14 cellular contexts compared by ENCODE assay signal in genomic region chr22:33380789-33381530, GRCh38.
DNase-seq lines count a peak whose midpoint lies in the region; ATAC-seq, FAIRE-seq and TF ChIP-seq lines count a peak whose summit lies in the region.
"Had no signal": no experiment of that assay in that cellular context is flagged by ENCODE, and none has a peak within 500 bp of the region (broad histone marks: within the 10 kb centered on the region; RNA-seq: fewer than 3 reads in every experiment).

No MANE protein-coding gene starts in this region.

- no peaks in the 10 kb centered on the region for H3K36me3 ChIP-seq in osteoblast (ENCODE audit: insufficient read depth, low read length)

- peaks cover 10% of the 10 kb centered on the region for H3K4me1 ChIP-seq in osteoblast (ENCODE audit: insufficient read depth, low read length)

- peak overlapping the region; percentile 14 for H3K4me2 ChIP-seq in osteoblast (ENCODE audit: insufficient read depth, low read length)

- no peak overlapping the region for H3K4me3 ChIP-seq in osteoblast (ENCODE audit: insufficient read depth, low read length)

- no peak for TF ChIP-seq CTCF in osteoblast (IDR thresholded peaks at IDR 0.05; ENCODE audit: extremely low read depth, low read depth, low read length)

- H3K27me3 ChIP-seq in osteoblast (ENCODE audit: insufficient read depth, low read length), result no peaks in the 10 kb centered on the region

- DNase-seq in Daoy (ENCODE audit: low read depth) (peak; percentile 76), NCI-H460 (ENCODE audit: extremely low read depth, low read depth) (peak; percentile 13), osteoblast (ENCODE audit: insufficient read length, low spot score, missing footprints) (peak; percentile 54), SIG-M5 treated with dmso at 0.1 percent for 504 hours (lab: John Stamatoyannopoulos, UW; ENCODE audit: unreplicated experiment) (no peak), GM12891 (ENCODE audit: insufficient read length, low spot score) (no peak)
- DNase-seq: activated T-cell treated with anti-CD3 and anti-CD28 coated beads for 4 hours, NCI-H510A had no signal

- no peak overlapping the region for H2AFZ ChIP-seq in osteoblast (ENCODE audit: low read length)

- no peak for FAIRE-seq in GM12891 (lab: Jason Lieb, UNC)
- FAIRE-seq: endothelial cell of umbilical vein, islet of Langerhans, TTC549 had no signal

- no peaks in the 10 kb centered on the region for H3K9me3 ChIP-seq in osteoblast (ENCODE audit: low read depth, low read length)

- peak; percentile 92 for ATAC-seq in esophagus mucosa
- no peak for ATAC-seq in GM19035 (IDR thresholded peaks at IDR 0.05; ENCODE audit: unreplicated experiment)
- ATAC-seq in HG03378 (IDR thresholded peaks at IDR 0.05; ENCODE audit: unreplicated experiment), result no peak

- TF ChIP-seq POLR2A in GM12891 (IDR thresholded peaks at IDR 0.05; ENCODE audit: low read depth, low read length), result no peak

- no peaks in the 10 kb centered on the region for H3K79me2 ChIP-seq in osteoblast (ENCODE audit: insufficient read depth, low read length)

- peak overlapping the region; percentile 35 for H3K27ac ChIP-seq in osteoblast (ENCODE audit: low read depth, low read length)
- H3K27ac ChIP-seq: RWPE1 had no signal

- H4K20me1 ChIP-seq in osteoblast (ENCODE audit: insufficient read depth, low read length), result no peaks in the 10 kb centered on the region

TF ChIP-seq in GM12891, 5 proteins besides CTCF, POLR2A, EP300 and RAD21:
- TF ChIP-seq SPI1 (IDR thresholded peaks at IDR 0.05; ENCODE audit: low read depth, low read length) (no peak), PAX5 (IDR thresholded peaks at IDR 0.05; ENCODE audit: insufficient read depth, low read length, severe bottlenecking) (no peak), POU2F2 (IDR thresholded peaks at IDR 0.05; ENCODE audit: low read depth, low read length) (no peak), POLR2AphosphoS5 (IDR thresholded peaks at IDR 0.05; ENCODE audit: low read depth, low read length) (no peak), TAF1 (IDR thresholded peaks at IDR 0.05; ENCODE audit: low read depth, low read length) (no peak)

Comparison
In these comparisons a context has a peak if more than half of its experiments do, and no peak if none do; other contexts are left out.
1. DNase-seq: peak in Daoy (single experiment), NCI-H460 (single experiment) and osteoblast (single experiment); none in SIG-M5 treated with dmso at 0.1 percent for 504 hours (single experiment) and GM12891 (single experiment).